ENCODE assay signal across 11 cellular contexts in the genomic region with DNA sequence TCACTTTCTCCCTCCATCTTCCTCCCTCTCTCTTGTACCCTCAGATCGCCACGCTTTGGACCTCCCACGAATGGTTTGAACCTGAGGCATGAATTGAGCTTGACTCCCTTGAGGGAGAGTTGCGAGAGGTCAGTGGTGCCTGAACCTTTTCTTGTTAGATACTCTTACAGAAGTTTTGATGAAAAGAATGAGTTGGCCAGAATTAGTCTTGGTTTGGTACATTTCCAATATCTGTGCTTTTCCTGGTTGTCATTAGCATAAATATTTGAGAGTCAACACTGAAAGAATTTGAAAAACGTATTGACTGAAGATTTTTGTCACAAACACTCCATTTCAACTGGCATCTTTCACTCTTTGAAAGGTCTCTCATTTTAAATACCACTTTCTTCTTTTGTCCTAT.
DNase-seq lines count a peak whose midpoint lies in the region; ATAC-seq lines count a peak whose summit lies in the region.
"Had no signal": no experiment of that assay in that cellular context is flagged by ENCODE, and none has a peak within 500 bp of the region (broad histone marks: within the 10 kb centered on the region; RNA-seq: fewer than 3 reads in every experiment).

No MANE protein-coding gene starts in this region.

- DNase-seq in Daoy (ENCODE audit: low read depth), result peak; percentile 28
- peak; percentile 75 for DNase-seq in HS-27A (ENCODE audit: low read depth)
- DNase-seq in activated naive CD8-positive, alpha-beta T cell treated with anti-CD3 and anti-CD28 coated beads, Interleukin-2, amount 50 U/mL, for 24 hours, result no peak
- DNase-seq in memory B cell (ENCODE audit: low spot score in 2 of 2), result no peak
- no peak for DNase-seq in activated CD4-positive, alpha-beta T cell treated with anti-CD3 and anti-CD28 coated beads, Interleukin-2, amount 50 U/mL, for 1 hour
- DNase-seq in SKM-1 treated with dmso at 0.1 percent for 144 hours (lab: John Stamatoyannopoulos, UW; ENCODE audit: unreplicated experiment), result no peak
- no peak for DNase-seq in activated naive CD4-positive, alpha-beta T cell treated with anti-CD3 and anti-CD28 coated beads for 36 hours
- DNase-seq: immature natural killer cell, Karpas-422, NCI-H2107, OCI-M1 had no signal

- no peaks in the 10 kb centered on the region for H3K9me3 Mint-ChIP-seq in activated naive CD8-positive, alpha-beta T cell treated with anti-CD3 and anti-CD28 coated beads, Interleukin-2, amount 50 U/mL, for 24 hours
- H3K9me3 Mint-ChIP-seq in memory B cell, result peaks cover 2% of the 10 kb centered on the region
- H3K9me3 Mint-ChIP-seq in activated naive CD4-positive, alpha-beta T cell treated with anti-CD3 and anti-CD28 coated beads for 36 hours, result no peaks in the 10 kb centered on the region
- H3K9me3 Mint-ChIP-seq: immature natural killer cell had no signal

- no peaks in the 10 kb centered on the region for H3K27me3 Mint-ChIP-seq in activated naive CD8-positive, alpha-beta T cell treated with anti-CD3 and anti-CD28 coated beads, Interleukin-2, amount 50 U/mL, for 24 hours
- no peaks in the 10 kb centered on the region for H3K27me3 Mint-ChIP-seq in memory B cell
- H3K27me3 Mint-ChIP-seq in activated naive CD4-positive, alpha-beta T cell treated with anti-CD3 and anti-CD28 coated beads for 36 hours (ENCODE audit: low read depth), result no peaks in the 10 kb centered on the region

- CTCF ChIA-PET in activated naive CD4-positive, alpha-beta T cell treated with anti-CD3 and anti-CD28 coated beads for 36 hours (lab: Charles Lee), result no interaction called here

- no peaks in the 10 kb centered on the region for H3K36me3 Mint-ChIP-seq in activated naive CD8-positive, alpha-beta T cell treated with anti-CD3 and anti-CD28 coated beads, Interleukin-2, amount 50 U/mL, for 24 hours (ENCODE audit: low read depth)
- no peaks in the 10 kb centered on the region for H3K36me3 Mint-ChIP-seq in memory B cell
- no peaks in the 10 kb centered on the region for H3K36me3 Mint-ChIP-seq in activated naive CD4-positive, alpha-beta T cell treated with anti-CD3 and anti-CD28 coated beads for 36 hours (ENCODE audit: low read depth)
- H3K36me3 Mint-ChIP-seq: immature natural killer cell had no signal

- H3K4me1 Mint-ChIP-seq in activated naive CD8-positive, alpha-beta T cell treated with anti-CD3 and anti-CD28 coated beads, Interleukin-2, amount 50 U/mL, for 24 hours, result peaks cover 81% of the 10 kb centered on the region
- H3K4me1 Mint-ChIP-seq in memory B cell, result peaks cover 28% of the 10 kb centered on the region
- peaks cover 52% of the 10 kb centered on the region for H3K4me1 Mint-ChIP-seq in activated naive CD4-positive, alpha-beta T cell treated with anti-CD3 and anti-CD28 coated beads for 36 hours (ENCODE audit: low read depth)

- intact Hi-C loops in activated naive CD4-positive, alpha-beta T cell treated with anti-CD3 and anti-CD28 coated beads for 36 hours (cut with micrococcal nuclease), result loop anchor here (2.0 to 10.0 kb wide), 5 partner anchors 140 to 861 kb away; a partner anchor contains a TSS

- ATAC-seq in activated naive CD8-positive, alpha-beta T cell treated with anti-CD3 and anti-CD28 coated beads, Interleukin-2, amount 50 U/mL, for 24 hours, result no peak
- ATAC-seq in memory B cell (ENCODE audit: low read depth), result no peak

- peak overlapping the region; percentile 88 for H3K27ac Mint-ChIP-seq in activated naive CD8-positive, alpha-beta T cell treated with anti-CD3 and anti-CD28 coated beads, Interleukin-2, amount 50 U/mL, for 24 hours
- H3K27ac Mint-ChIP-seq in memory B cell, result peak overlapping the region; percentile 78
- no peak overlapping the region for H3K27ac Mint-ChIP-seq in activated naive CD4-positive, alpha-beta T cell treated with anti-CD3 and anti-CD28 coated beads for 36 hours

- peak overlapping the region; percentile 35 for H3K4me3 Mint-ChIP-seq in activated naive CD8-positive, alpha-beta T cell treated with anti-CD3 and anti-CD28 coated beads, Interleukin-2, amount 50 U/mL, for 24 hours
- no peak overlapping the region for H3K4me3 Mint-ChIP-seq in memory B cell
- no peak overlapping the region for H3K4me3 Mint-ChIP-seq in activated naive CD4-positive, alpha-beta T cell treated with anti-CD3 and anti-CD28 coated beads for 36 hours

Comparison
In these comparisons a context has a peak if more than half of its experiments do, and no peak if none do; other contexts are left out.
1. DNase-seq: peak in Daoy (single experiment) and HS-27A (single experiment); none in activated naive CD8-positive, alpha-beta T cell treated with anti-CD3 and anti-CD28 coated beads, Interleukin-2, amount 50 U/mL, for 24 hours (single experiment), memory B cell (0 of 2), activated CD4-positive, alpha-beta T cell treated with anti-CD3 and anti-CD28 coated beads, Interleukin-2, amount 50 U/mL, for 1 hour (single experiment), SKM-1 treated with dmso at 0.1 percent for 144 hours (single experiment) and activated naive CD4-positive, alpha-beta T cell treated with anti-CD3 and anti-CD28 coated beads for 36 hours (single experiment).